Comparison of ENCODE assay signal across 25 cellular contexts in genomic region chr4:93313207-93313606, GRCh38.
DNase-seq lines count a peak whose midpoint lies in the region; ATAC-seq and TF ChIP-seq lines count a peak whose summit lies in the region.
"Had no signal": no experiment of that assay in that cellular context is flagged by ENCODE, and none has a peak within 500 bp of the region (broad histone marks: within the 10 kb centered on the region; RNA-seq: fewer than 3 reads in every experiment).

No MANE protein-coding gene starts in this region.

- no peaks in the 10 kb centered on the region for H3K36me3 Mint-ChIP-seq in immature natural killer cell
- H3K36me3 Mint-ChIP-seq: activated CD8-positive, alpha-beta memory T cell treated with anti-CD3 and anti-CD28 coated beads, Interleukin-2, amount 10 ng/mL, durations not matched to agents 7 days and 5 days; activated naive CD4-positive, alpha-beta T cell treated with anti-CD3 and anti-CD28 coated beads, Interleukin-2, amount 10 ng/mL, durations not matched to agents 7 days and 5 days had no signal

- no peak for TF ChIP-seq CTCF in RWPE2 (IDR thresholded peaks at IDR 0.05; ENCODE audit: poor library complexity, severe bottlenecking)
- TF ChIP-seq CTCF in fibroblast of pulmonary artery (IDR thresholded peaks at IDR 0.05; ENCODE audit: low read length, missing control alignments), result no peak
- no peak for TF ChIP-seq CTCF in tibial artery (IDR thresholded peaks at IDR 0.05)

- peaks cover 4 to 30% (median 9%) of the 10 kb centered on the region in 6 donors for H3K9me3 Mint-ChIP-seq in immature natural killer cell
- H3K9me3 Mint-ChIP-seq: activated CD4-positive, alpha-beta T cell treated with anti-CD3 and anti-CD28 coated beads, Interleukin-2, amount 10 ng/mL, durations not matched to agents 24 days and 14 days; activated naive CD4-positive, alpha-beta T cell treated with anti-CD3 and anti-CD28 coated beads, Interleukin-2, amount 10 ng/mL, durations not matched to agents 7 days and 5 days had no signal

- intact Hi-C loops in tibial artery (cut with DNase I; ENCODE audit: low total_unique reads), result no loop called here

- H3K27me3 ChIP-seq in RWPE2 (ENCODE audit: insufficient read depth, poor library complexity, severe bottlenecking) (no peaks in the 10 kb centered on the region), tibial artery (no peaks in the 10 kb centered on the region)
- H3K27me3 ChIP-seq: stomach had no signal

- H3K9me3 ChIP-seq in RWPE2 (ENCODE audit: severe bottlenecking) (no peaks in the 10 kb centered on the region), tibial artery (no peaks in the 10 kb centered on the region)
- H3K9me3 ChIP-seq: stomach had no signal

- H3K27ac Mint-ChIP-seq in immature natural killer cell, result no peak overlapping the region
- H3K27ac Mint-ChIP-seq: activated CD4-positive, alpha-beta T cell treated with anti-CD3 and anti-CD28 coated beads, Interleukin-2, amount 10 ng/mL, durations not matched to agents 24 days and 14 days; activated CD8-positive, alpha-beta memory T cell treated with anti-CD3 and anti-CD28 coated beads, Interleukin-2, amount 10 ng/mL, durations not matched to agents 7 days and 5 days; activated naive CD4-positive, alpha-beta T cell treated with anti-CD3 and anti-CD28 coated beads, Interleukin-2, amount 10 ng/mL, durations not matched to agents 7 days and 5 days; B cell; naive thymus-derived CD4-positive, alpha-beta T cell; T-helper 17 cell had no signal

- H3K36me3 ChIP-seq in RWPE2 (ENCODE audit: low read depth) (no peaks in the 10 kb centered on the region), tibial artery (no peaks in the 10 kb centered on the region)
- H3K36me3 ChIP-seq: stomach had no signal

- H3K4me3 ChIP-seq in RWPE2 (ENCODE audit: severe bottlenecking) (no peak overlapping the region), fibroblast of pulmonary artery (replicated peaks; ENCODE audit: low read depth, low read length) (no peak overlapping the region), tibial artery (no peak overlapping the region)
- H3K4me3 ChIP-seq: K562, stomach had no signal

- H3K27me3 Mint-ChIP-seq in immature natural killer cell (ENCODE audit: low read depth in 3 of 3), result peaks cover 0 to 1% (median 0%) of the 10 kb centered on the region in 3 donors
- H3K27me3 Mint-ChIP-seq: activated CD4-positive, alpha-beta T cell treated with anti-CD3 and anti-CD28 coated beads, Interleukin-2, amount 10 ng/mL, durations not matched to agents 24 days and 14 days; activated CD8-positive, alpha-beta memory T cell treated with anti-CD3 and anti-CD28 coated beads, Interleukin-2, amount 10 ng/mL, durations not matched to agents 7 days and 5 days; activated naive CD4-positive, alpha-beta T cell treated with anti-CD3 and anti-CD28 coated beads, Interleukin-2, amount 10 ng/mL, durations not matched to agents 7 days and 5 days; B cell; naive thymus-derived CD4-positive, alpha-beta T cell; T-helper 17 cell had no signal

- H3K27ac ChIP-seq in RWPE2 (ENCODE audit: poor library complexity, severe bottlenecking), result no peak overlapping the region
- no peak overlapping the region for H3K27ac ChIP-seq in tibial artery
- H3K27ac ChIP-seq: stomach had no signal

- H3K4me1 ChIP-seq in RWPE2 (ENCODE audit: insufficient read depth, poor library complexity, severe bottlenecking), result peaks cover 14% of the 10 kb centered on the region
- no peaks in the 10 kb centered on the region for H3K4me1 ChIP-seq in tibial artery
- H3K4me1 ChIP-seq: stomach had no signal

- DNase-seq in DMS53 (lab: John Stamatoyannopoulos, UW) (peak; percentile 11), DMS53 treated with DMSO at 0.1 percent for 48 hours (lab: John Stamatoyannopoulos, UW; ENCODE audit: unreplicated experiment) (no peak), RWPE2 (ENCODE audit: low spot score) (no peak), fibroblast of pulmonary artery (ENCODE audit: low read depth) (peak; percentile 27), smooth muscle cell of the brain vasculature (ENCODE audit: low read depth, low spot score) (peak; percentile 4), immature natural killer cell (no peak), tibial artery (no peak)
- DNase-seq in activated naive CD4-positive, alpha-beta T cell treated with anti-CD3 and anti-CD28 coated beads, Interleukin-2, amount 50 U/mL, for 16 hours, result no peak
- DNase-seq: 8988T; activated CD4-positive, alpha-beta T cell treated with anti-CD3 and anti-CD28 coated beads, Interleukin-2, amount 10 ng/mL, durations not matched to agents 24 days and 14 days; activated CD8-positive, alpha-beta memory T cell treated with anti-CD3 and anti-CD28 coated beads, Interleukin-2, amount 10 ng/mL, durations not matched to agents 7 days and 5 days; activated naive CD4-positive, alpha-beta T cell treated with anti-CD3 and anti-CD28 coated beads, Interleukin-2, amount 10 ng/mL, durations not matched to agents 7 days and 5 days; aorta; effector CD8-positive, alpha-beta T cell; HCEC 1CT; MM.1S; naive thymus-derived CD4-positive, alpha-beta T cell; NCI-H1436; NCI-H774; right cardiac atrium; stomach; T-helper 17 cell; trophoblast cell had no signal

- peak; percentile 60 for ATAC-seq in RWPE2 (ENCODE audit: low read depth)
- ATAC-seq: activated CD8-positive, alpha-beta memory T cell treated with anti-CD3 and anti-CD28 coated beads, Interleukin-2, amount 10 ng/mL, durations not matched to agents 7 days and 5 days; K562; naive thymus-derived CD4-positive, alpha-beta T cell; right cardiac atrium; T-helper 17 cell had no signal

- H3K4me1 Mint-ChIP-seq in immature natural killer cell, result no peaks in the 10 kb centered on the region
- H3K4me1 Mint-ChIP-seq: activated CD4-positive, alpha-beta T cell treated with anti-CD3 and anti-CD28 coated beads, Interleukin-2, amount 10 ng/mL, durations not matched to agents 24 days and 14 days; activated CD8-positive, alpha-beta memory T cell treated with anti-CD3 and anti-CD28 coated beads, Interleukin-2, amount 10 ng/mL, durations not matched to agents 7 days and 5 days; activated naive CD4-positive, alpha-beta T cell treated with anti-CD3 and anti-CD28 coated beads, Interleukin-2, amount 10 ng/mL, durations not matched to agents 7 days and 5 days; B cell; naive thymus-derived CD4-positive, alpha-beta T cell; T-helper 17 cell had no signal

- no peak overlapping the region for H3K4me3 Mint-ChIP-seq in immature natural killer cell
- H3K4me3 Mint-ChIP-seq: activated CD4-positive, alpha-beta T cell treated with anti-CD3 and anti-CD28 coated beads, Interleukin-2, amount 10 ng/mL, durations not matched to agents 24 days and 14 days; activated CD8-positive, alpha-beta memory T cell treated with anti-CD3 and anti-CD28 coated beads, Interleukin-2, amount 10 ng/mL, durations not matched to agents 7 days and 5 days; activated naive CD4-positive, alpha-beta T cell treated with anti-CD3 and anti-CD28 coated beads, Interleukin-2, amount 10 ng/mL, durations not matched to agents 7 days and 5 days; B cell; naive thymus-derived CD4-positive, alpha-beta T cell; T-helper 17 cell had no signal

Comparison
In these comparisons a context has a peak if more than half of its experiments do, and no peak if none do; other contexts are left out.
1. DNase-seq: peak in DMS53 (single experiment), fibroblast of pulmonary artery (single experiment) and smooth muscle cell of the brain vasculature (single experiment); none in DMS53 treated with DMSO at 0.1 percent for 48 hours (single experiment), RWPE2 (single experiment), immature natural killer cell (0 of 3), tibial artery (0 of 2) and activated naive CD4-positive, alpha-beta T cell treated with anti-CD3 and anti-CD28 coated beads, Interleukin-2, amount 50 U/mL, for 16 hours (single experiment).